In the genomic region with DNA sequence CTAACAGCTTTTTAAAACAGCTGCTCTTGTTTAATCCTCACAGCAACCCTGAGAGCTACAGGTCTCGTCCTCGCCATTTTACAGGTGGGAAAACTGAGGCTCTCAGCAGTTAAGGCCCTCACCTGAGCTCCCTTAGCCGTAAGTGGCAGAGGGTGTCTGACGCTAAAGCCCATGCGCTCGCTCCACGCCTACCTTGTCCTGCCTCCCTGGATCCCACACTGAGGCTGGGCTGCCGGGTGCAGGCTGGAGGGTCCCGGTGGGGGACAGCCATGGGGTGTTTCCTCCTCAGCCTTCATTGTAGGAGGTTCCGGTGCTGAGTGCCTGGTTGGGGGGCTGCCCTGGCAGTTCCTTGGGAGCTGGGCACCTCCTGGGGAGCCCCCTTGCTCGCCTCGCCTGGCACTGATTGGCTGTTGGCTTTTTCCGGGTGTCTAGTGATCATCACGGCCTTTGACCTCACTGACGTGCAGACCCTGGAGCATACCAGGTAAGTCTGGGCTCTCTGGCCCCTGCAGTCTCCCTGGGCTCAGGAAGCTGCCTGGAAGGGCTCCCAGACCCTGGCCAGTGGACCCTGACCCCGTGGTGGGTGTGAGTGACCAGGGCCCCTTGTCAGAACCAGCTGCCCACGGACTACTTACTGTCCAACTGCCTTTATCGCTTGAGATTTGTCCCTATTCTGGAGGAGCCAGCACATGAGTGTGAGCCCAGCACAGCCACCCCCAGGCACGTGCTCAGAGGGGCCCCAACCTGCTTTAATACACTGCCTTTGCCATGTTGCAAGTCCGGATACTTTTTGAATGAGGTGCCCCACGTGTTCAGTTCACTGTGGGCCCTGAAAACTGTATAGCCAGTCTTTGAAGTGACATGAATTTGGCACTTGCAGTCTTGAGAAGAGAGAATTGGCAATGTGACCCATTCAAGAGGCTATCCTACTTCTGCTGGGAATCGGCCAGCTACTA, we compare ENCODE assay signal across 19 cellular contexts. TPM values are rescaled to one million over a fixed set of nuclear protein-coding genes. Genes with fewer than 3 reads are reported as not detected.
"Had no signal": no experiment of that assay in that cellular context is flagged by ENCODE, and none has a peak within 500 bp of the region (broad histone marks: within the 10 kb centered on the region; RNA-seq: fewer than 3 reads in every experiment).

No MANE protein-coding gene starts in this region.

- ATAC-seq: activated T-cell treated with anti-CD3 and anti-CD28 coated beads, Interleukin-2, amount 50 U/mL, for 72 hours; naive thymus-derived CD8-positive, alpha-beta T cell; stimulated activated memory B cell treated with anti-CD40 and anti-IgM and Interleukin-4, amounts not matched to agents 10 μg/mL and 1 μg/mL and 100 μg/mL, for 72 hours had no signal

- H3K27ac ChIP-seq: esophagus squamous epithelium had no signal

- H3K36me3 ChIP-seq: right lobe of liver, transverse colon had no signal

- DNase-seq: activated CD4-positive, alpha-beta memory T cell treated with anti-CD3 and anti-CD28 coated beads for 36 hours; activated gamma-delta T cell treated with Interleukin-2 at 50 U/mL for 16 hours; activated naive CD8-positive, alpha-beta T cell treated with anti-CD3 and anti-CD28 coated beads, Interleukin-2, amount 10 ng/mL, durations not matched to agents 7 days and 5 days; activated T-cell treated with anti-CD3 and anti-CD28 coated beads, Interleukin-2, amount 50 U/mL, for 72 hours; aorta; dorsolateral prefrontal cortex; esophagus squamous epithelium; foreskin fibroblast; glutamatergic neuron; immature natural killer cell; naive thymus-derived CD8-positive, alpha-beta T cell; nucleus accumbens; stimulated activated CD4-positive, alpha-beta T cell treated with anti-CD3 and anti-CD28 coated beads, Interleukin-1b, Interleukin-23, amount 100 ng/mL, for 48 hours; T1000 had no signal

- H3K4me3 ChIP-seq: dorsolateral prefrontal cortex, esophagus squamous epithelium, mucosa of descending colon, right lobe of liver, transverse colon had no signal

- H3K27me3 ChIP-seq: dorsolateral prefrontal cortex, esophagus squamous epithelium, right lobe of liver, transverse colon had no signal

- H3K9me3 ChIP-seq: esophagus squamous epithelium, mucosa of descending colon, right lobe of liver, transverse colon had no signal

RNA-seq across cellular contexts. Expression of a gene that starts 16.0 kb away (rescaled TPM):
- total RNA-seq: esophagus squamous epithelium, right lobe of liver, subcutaneous adipose tissue had no signal
- polyA plus RNA-seq: aorta had no signal
